12 cellular contexts compared by ENCODE assay signal in the genomic region with DNA sequence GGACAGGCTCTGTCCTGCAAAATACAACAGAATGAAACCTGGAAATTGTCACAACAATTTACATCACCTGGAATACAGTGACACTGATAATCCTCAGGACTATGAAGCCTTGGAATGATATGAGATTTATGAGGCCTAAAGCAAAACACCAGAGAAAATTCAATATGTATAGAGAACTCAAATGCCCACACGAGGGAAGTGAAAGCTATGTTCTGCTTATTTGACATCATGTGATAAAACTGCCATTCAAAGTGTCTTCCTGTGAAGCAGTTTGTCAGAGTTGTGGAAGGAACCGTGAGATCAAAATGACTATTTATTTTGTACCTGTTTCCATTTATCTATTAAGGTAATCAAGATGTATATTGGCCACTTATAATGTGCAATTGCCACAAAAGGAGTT.
DNase-seq lines count a peak whose midpoint lies in the region; ATAC-seq and TF ChIP-seq lines count a peak whose summit lies in the region.
"Had no signal": no experiment of that assay in that cellular context is flagged by ENCODE, and none has a peak within 500 bp of the region (broad histone marks: within the 10 kb centered on the region; RNA-seq: fewer than 3 reads in every experiment).

No MANE protein-coding gene starts in this region.

- no peaks in the 10 kb centered on the region for H3K4me1 ChIP-seq in naive thymus-derived CD4-positive, alpha-beta T cell (ENCODE audit: control insufficient read depth in 2 of 2, insufficient read depth in 2 of 2, low read length in 2 of 2)
- H3K4me1 ChIP-seq in tibial artery (no peaks in the 10 kb centered on the region), suprapubic skin (no peaks in the 10 kb centered on the region)
- H3K4me1 ChIP-seq: stomach had no signal

- H3K36me3 ChIP-seq in naive thymus-derived CD4-positive, alpha-beta T cell (ENCODE audit: control insufficient read depth in 2 of 3, insufficient read depth in 3 of 3, low read length in 3 of 3): no peaks in the 10 kb centered on the region
- no peaks in the 10 kb centered on the region for H3K36me3 ChIP-seq in tibial artery
- H3K36me3 ChIP-seq in suprapubic skin: no peaks in the 10 kb centered on the region
- H3K36me3 ChIP-seq: stomach had no signal

- POLR2A ChIA-PET in naive thymus-derived CD4-positive, alpha-beta T cell (lab: Charles Lee): no interaction called here

- intact Hi-C loops in naive thymus-derived CD4-positive, alpha-beta T cell (cut with micrococcal nuclease): no loop called here
- intact Hi-C loops in tibial artery (cut with DNase I; ENCODE audit: low total_unique reads): no loop called here

- no peak overlapping the region for H3K27ac ChIP-seq in naive thymus-derived CD4-positive, alpha-beta T cell (ENCODE audit: low read depth, low read length)
- H3K27ac ChIP-seq in tibial artery (no peak overlapping the region), suprapubic skin (no peak overlapping the region)
- H3K27ac ChIP-seq: stomach had no signal

- peaks cover 0 to 6% (median 0%) of the 10 kb centered on the region in 11 donors for H3K9me3 Mint-ChIP-seq in naive thymus-derived CD4-positive, alpha-beta T cell
- H3K9me3 Mint-ChIP-seq: activated T-helper 17 cell treated with anti-CD3 and anti-CD28 coated beads, Interleukin-2, amount 50 U/mL, for 72 hours; T-helper 1 cell treated with Interleukin-12 subunit alpha and Interleukin-12 subunit beta and Interleukin-4 antibody, amounts not matched to agents 30 μg/mL and 1 μg/mL, for 36 hours had no signal

- peaks cover 0 to 23% (median 6%) of the 10 kb centered on the region in 7 donors for H3K4me1 Mint-ChIP-seq in naive thymus-derived CD4-positive, alpha-beta T cell
- H3K4me1 Mint-ChIP-seq: activated T-helper 17 cell treated with anti-CD3 and anti-CD28 coated beads, Interleukin-2, amount 50 U/mL, for 72 hours had no signal

- 32% methylated on average over 2 of the region's 2 CpGs for WGBS in suprapubic skin

- no peaks in the 10 kb centered on the region for H3K27me3 ChIP-seq in naive thymus-derived CD4-positive, alpha-beta T cell (ENCODE audit: control insufficient read depth in 2 of 2, insufficient read depth in 2 of 2, low read length in 2 of 2)
- H3K27me3 ChIP-seq in tibial artery (no peaks in the 10 kb centered on the region), suprapubic skin (no peaks in the 10 kb centered on the region)
- H3K27me3 ChIP-seq: stomach had no signal

- H3K9me3 ChIP-seq in naive thymus-derived CD4-positive, alpha-beta T cell (ENCODE audit: control insufficient read depth in 2 of 3, low read length in 3 of 3): no peaks in the 10 kb centered on the region
- no peaks in the 10 kb centered on the region for H3K9me3 ChIP-seq in tibial artery
- H3K9me3 ChIP-seq in suprapubic skin: no peaks in the 10 kb centered on the region
- H3K9me3 ChIP-seq: stomach had no signal

- TF ChIP-seq EP300 in suprapubic skin (IDR thresholded peaks at IDR 0.05): no peak

- no peak overlapping the region for H3K27ac Mint-ChIP-seq in naive thymus-derived CD4-positive, alpha-beta T cell
- H3K27ac Mint-ChIP-seq: activated T-helper 17 cell treated with anti-CD3 and anti-CD28 coated beads, Interleukin-2, amount 50 U/mL, for 72 hours; T-helper 1 cell treated with Interleukin-12 subunit alpha and Interleukin-12 subunit beta and Interleukin-4 antibody, amounts not matched to agents 30 μg/mL and 1 μg/mL, for 36 hours had no signal

- peaks cover 4 to 18% (median 10%) of the 10 kb centered on the region in 5 donors for H3K27me3 Mint-ChIP-seq in naive thymus-derived CD4-positive, alpha-beta T cell

- no peaks in the 10 kb centered on the region for H3K36me3 Mint-ChIP-seq in naive thymus-derived CD4-positive, alpha-beta T cell

- DNase-seq in naive thymus-derived CD4-positive, alpha-beta T cell: no peak
- DNase-seq in stimulated activated naive CD4-positive, alpha-beta T cell treated with Interleukin-2 at 50 U/mL for 16 hours (lab: John Stamatoyannopoulos, UW): no peak
- no peak for DNase-seq in tibial artery
- no peak for DNase-seq in HPDE6-E6E7 (ENCODE audit: extremely low spot score)
- DNase-seq in suprapubic skin (ENCODE audit: low spot score in 2 of 2): no peak
- DNase-seq: NCI-H1048, stomach had no signal

- TF ChIP-seq CTCF in tibial artery (IDR thresholded peaks at IDR 0.05) (no peak), suprapubic skin (IDR thresholded peaks at IDR 0.05) (no peak)

- H3K4me3 Mint-ChIP-seq in naive thymus-derived CD4-positive, alpha-beta T cell: no peak overlapping the region
- H3K4me3 Mint-ChIP-seq: activated T-helper 17 cell treated with anti-CD3 and anti-CD28 coated beads, Interleukin-2, amount 50 U/mL, for 72 hours; T-helper 1 cell treated with Interleukin-12 subunit alpha and Interleukin-12 subunit beta and Interleukin-4 antibody, amounts not matched to agents 30 μg/mL and 1 μg/mL, for 36 hours had no signal

- TF ChIP-seq POLR2A in suprapubic skin (IDR thresholded peaks at IDR 0.05): no peak

- no peak overlapping the region for H3K4me3 ChIP-seq in naive thymus-derived CD4-positive, alpha-beta T cell (ENCODE audit: low read length)
- no peak overlapping the region for H3K4me3 ChIP-seq in tibial artery
- H3K4me3 ChIP-seq in suprapubic skin: no peak overlapping the region
- H3K4me3 ChIP-seq: stomach had no signal

- CTCF ChIA-PET in naive thymus-derived CD4-positive, alpha-beta T cell (lab: Charles Lee): no interaction called here

- peak; percentile 78 for ATAC-seq in GM18909 (IDR thresholded peaks at IDR 0.05; ENCODE audit: poor library complexity, unreplicated experiment)
- peak; percentile 69 for ATAC-seq in HG02623 (IDR thresholded peaks at IDR 0.05; ENCODE audit: unreplicated experiment)
- peak; percentile 84 for ATAC-seq in HG03565 (IDR thresholded peaks at IDR 0.05; ENCODE audit: unreplicated experiment)
- peak; percentile 45 for ATAC-seq in naive thymus-derived CD4-positive, alpha-beta T cell
- ATAC-seq: activated T-helper 17 cell treated with anti-CD3 and anti-CD28 coated beads, Interleukin-2, amount 50 U/mL, for 72 hours had no signal
